Comparison of ENCODE assay signal across 14 cellular contexts in genomic region chr12:1741154-1741949, GRCh38. TPM values are rescaled to one million over a fixed set of nuclear protein-coding genes. Genes with fewer than 3 reads are reported as not detected.
DNase-seq lines count a peak whose midpoint lies in the region; ATAC-seq and TF ChIP-seq lines count a peak whose summit lies in the region.
"Had no signal": no experiment of that assay in that cellular context is flagged by ENCODE, and none has a peak within 500 bp of the region (broad histone marks: within the 10 kb centered on the region; RNA-seq: fewer than 3 reads in every experiment).

No MANE protein-coding gene starts in this region.

- peak overlapping the region; percentile 61 to 96 for H3K27ac Mint-ChIP-seq in effector memory CD8-positive, alpha-beta T cell

- peak overlapping the region; percentile 58 to 65 for H3K4me3 Mint-ChIP-seq in effector memory CD8-positive, alpha-beta T cell

- peak; percentile 17 for DNase-seq in NB4 (ENCODE audit: low read depth)
- no peak for DNase-seq in effector memory CD8-positive, alpha-beta T cell
- no peak for DNase-seq in prostate gland (ENCODE audit: low spot score)
- no peak for DNase-seq in MM.1S
- DNase-seq in uterus = no peak
- no peak for DNase-seq in NCI-H146 treated with DMSO at 0.1 percent for 48 hours (lab: John Stamatoyannopoulos, UW; ENCODE audit: unreplicated experiment)
- DNase-seq: activated CD8-positive, alpha-beta memory T cell treated with anti-CD3 and anti-CD28 coated beads, Interleukin-2, amount 50 U/mL, for 4 hours; adrenal gland; KG1; stimulated activated CD4-positive, alpha-beta T cell treated with anti-CD3 and anti-CD28 coated beads, Interleukin-4, amount 100 ng/mL, for 4 hours; substantia nigra had no signal

- H4K20me1 ChIP-seq in DOHH2 (ENCODE audit: control insufficient read depth, insufficient read depth, low read depth, low read length) (peaks cover 11% of the 10 kb centered on the region), MM.1S (ENCODE audit: insufficient read depth, low read length) (no peaks in the 10 kb centered on the region; the same call in 1 of the 2 replicates)

- H3K79me2 ChIP-seq in DOHH2 (ENCODE audit: control insufficient read depth, low read length) = peaks cover 97% of the 10 kb centered on the region
- peaks cover 62% of the 10 kb centered on the region for H3K79me2 ChIP-seq in MM.1S (ENCODE audit: low read length)

- H3K4me1 Mint-ChIP-seq in effector memory CD8-positive, alpha-beta T cell (ENCODE audit: low read depth in 2 of 2) = peaks cover 32 to 66% of the 10 kb centered on the region in 2 donors

- no peaks in the 10 kb centered on the region for H3K9me3 Mint-ChIP-seq in effector memory CD8-positive, alpha-beta T cell

- H3K36me3 ChIP-seq in DOHH2 (ENCODE audit: control insufficient read depth, low read length) = peaks cover 15% of the 10 kb centered on the region
- H3K36me3 ChIP-seq in prostate gland = no peaks in the 10 kb centered on the region
- no peaks in the 10 kb centered on the region for H3K36me3 ChIP-seq in MM.1S (replicated peaks; ENCODE audit: insufficient read depth, low read length)
- H3K36me3 ChIP-seq in uterus = no peaks in the 10 kb centered on the region
- H3K36me3 ChIP-seq: adrenal gland had no signal

- H3K9ac ChIP-seq in MM.1S (ENCODE audit: low read length) = no peak overlapping the region

- H3K4me2 ChIP-seq in DOHH2 (ENCODE audit: low read length) (peak overlapping the region; percentile 59), MM.1S (ENCODE audit: low read depth, low read length) (no peak overlapping the region)

- no peaks in the 10 kb centered on the region for H3K27me3 ChIP-seq in DOHH2 (ENCODE audit: control insufficient read depth, low read length)
- no peaks in the 10 kb centered on the region for H3K27me3 ChIP-seq in prostate gland (replicated peaks; ENCODE audit: insufficient read depth)
- H3K27me3 ChIP-seq in MM.1S (replicated peaks; ENCODE audit: insufficient read depth, low read length) = no peaks in the 10 kb centered on the region
- H3K27me3 ChIP-seq in uterus = no peaks in the 10 kb centered on the region
- H3K27me3 ChIP-seq: adrenal gland had no signal

- peak overlapping the region; percentile 61 for H3K27ac ChIP-seq in DOHH2 (ENCODE audit: low read depth, low read length)
- peak overlapping the region; percentile 38 to 48 for H3K27ac ChIP-seq in prostate gland
- H3K27ac ChIP-seq in MM.1S (ENCODE audit: low read length) = no peak overlapping the region
- no peak overlapping the region for H3K27ac ChIP-seq in uterus
- H3K27ac ChIP-seq: adrenal gland had no signal

- H3K9me2 ChIP-seq in DOHH2 (replicated peaks; ENCODE audit: control insufficient read depth, low read length) (no peaks in the 10 kb centered on the region), MM.1S (replicated peaks; ENCODE audit: insufficient read depth, low read length) (no peaks in the 10 kb centered on the region)

- H2AFZ ChIP-seq in MM.1S (ENCODE audit: low read length) = no peak overlapping the region

- peaks cover 8% of the 10 kb centered on the region for H3K36me3 Mint-ChIP-seq in effector memory CD8-positive, alpha-beta T cell (ENCODE audit: insufficient read depth)

- TF ChIP-seq CTCF in DOHH2 (IDR thresholded peaks at IDR 0.05; ENCODE audit: low read depth, low read length, poor library complexity, severe bottlenecking) = no peak
- no peak for TF ChIP-seq CTCF in NB4 (IDR thresholded peaks at IDR 0.05; ENCODE audit: low read depth, low read length)
- no peak for TF ChIP-seq CTCF in prostate gland (IDR thresholded peaks at IDR 0.05)
- TF ChIP-seq CTCF in MM.1S (IDR thresholded peaks at IDR 0.05; ENCODE audit: low read length) = no peak
- TF ChIP-seq CTCF in uterus (IDR thresholded peaks at IDR 0.05) = no peak

- H3K27me3 Mint-ChIP-seq in effector memory CD8-positive, alpha-beta T cell = no peaks in the 10 kb centered on the region

- H3K4me1 ChIP-seq in DOHH2 (ENCODE audit: control insufficient read depth, low read length) = peaks cover 74% of the 10 kb centered on the region
- H3K4me1 ChIP-seq in prostate gland (replicated peaks) = peaks cover 3% of the 10 kb centered on the region
- H3K4me1 ChIP-seq in MM.1S (ENCODE audit: low read length) = no peaks in the 10 kb centered on the region
- peaks cover 0 to 9% of the 10 kb centered on the region in 2 donors for H3K4me1 ChIP-seq in uterus

- TF ChIP-seq POLR2A in NB4 (IDR thresholded peaks at IDR 0.05; ENCODE audit: extremely low read depth, insufficient read length) = no peak
- no peak for TF ChIP-seq POLR2A in prostate gland (IDR thresholded peaks at IDR 0.05)
- no peak for TF ChIP-seq POLR2A in uterus (IDR thresholded peaks at IDR 0.05)

- 45% methylated on average over 1 of the region's 1 CpG for WGBS in prostate gland

- intact Hi-C loops in prostate gland (cut with DNase I) (no loop called here), uterus (cut with DNase I; ENCODE audit: low total_unique reads) (no loop called here)

- H3K4me3 ChIP-seq in DOHH2 (ENCODE audit: low read length) (peak overlapping the region; percentile 28), NB4 (ENCODE audit: low read depth, low read length) (no peak overlapping the region), prostate gland (no peak overlapping the region), MM.1S (ENCODE audit: low read length) (no peak overlapping the region), uterus (no peak overlapping the region)
- H3K4me3 ChIP-seq: adrenal gland had no signal

- H3F3A ChIP-seq in DOHH2 (ENCODE audit: control insufficient read depth, insufficient read depth) (peaks cover 15% of the 10 kb centered on the region), MM.1S (ENCODE audit: insufficient read depth, low read length) (no peaks in the 10 kb centered on the region)

- ATAC-seq in effector memory CD8-positive, alpha-beta T cell (replicated peaks) = no peak
- no peak for ATAC-seq in HG02938 (IDR thresholded peaks at IDR 0.05; ENCODE audit: unreplicated experiment)
- ATAC-seq: HCT116 had no signal

- H3K9me3 ChIP-seq in DOHH2 (ENCODE audit: control insufficient read depth, insufficient read depth, low read length) (peaks cover 4% of the 10 kb centered on the region; the same call in 1 of the 2 replicates), prostate gland (no peaks in the 10 kb centered on the region), MM.1S (replicated peaks; ENCODE audit: insufficient read depth, low read length) (no peaks in the 10 kb centered on the region), uterus (no peaks in the 10 kb centered on the region)
- H3K9me3 ChIP-seq: adrenal gland had no signal

RNA-seq across cellular contexts. Expression of gene ADIPOR2, which starts 50.5 kb away (rescaled TPM):
- 10 to 100 TPM; 23.7 to 46.2 TPM for total RNA-seq in prostate gland
- total RNA-seq in uterus = 10 to 100 TPM; 30.3 to 71.2 (median 42.3) TPM

Comparison
In these comparisons a context has a peak if more than half of its experiments do, and no peak if none do; other contexts are left out.
1. H3K27ac ChIP-seq: peak in DOHH2 (single experiment) and prostate gland (2 of 2); none in MM.1S (single experiment) and uterus (0 of 2).